3 cellular contexts compared by ENCODE assay signal in the genomic region with DNA sequence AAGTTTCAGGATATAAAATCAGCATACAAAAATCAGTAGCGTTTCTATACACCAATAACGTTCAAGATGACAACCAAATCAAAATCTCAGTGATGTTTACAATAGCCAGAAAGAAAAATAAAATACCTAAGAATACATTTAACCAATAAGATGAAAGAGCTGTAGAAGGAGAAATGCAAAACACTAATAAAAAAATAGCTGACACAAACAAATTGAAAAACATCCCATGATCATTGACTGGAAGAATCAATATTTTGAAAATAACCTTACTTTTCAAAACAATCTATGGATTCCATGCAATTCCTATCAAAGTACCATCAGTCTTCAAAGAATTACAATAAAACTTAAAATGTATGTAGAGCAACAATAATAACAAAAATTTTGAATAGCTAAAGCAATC.
TF ChIP-seq lines count a peak whose summit lies in the region.

No MANE protein-coding gene starts in this region.

TF ChIP-seq in HepG2, 621 proteins besides CTCF, POLR2A, EP300 and RAD21:
- TF ChIP-seq MAFF (IDR thresholded peaks at IDR 0.05; ENCODE audit: low read depth, low read length): peak; percentile 45; the same call in 1 of the 2 replicates
- TF ChIP-seq MAFK (conservative IDR thresholded peaks at IDR 0.05 in 1 of 2, IDR thresholded peaks at IDR 0.05 in 1 of 2; ENCODE audit: low read length in 2 of 2): peak; percentile 31 to 71; a peak in 3 of 4 replicates
- TF ChIP-seq ZNF382 (CRISPR knock-in tag; IDR thresholded peaks at IDR 0.05; ENCODE audit: borderline replicate concordance): no peak

TF ChIP-seq in IMR-90, 13 proteins besides CTCF, POLR2A, EP300 and RAD21:
- TF ChIP-seq MAFK (IDR thresholded peaks at IDR 0.05; ENCODE audit: low read depth, low read length): peak; percentile 64
- no peak for TF ChIP-seq MAZ (IDR thresholded peaks at IDR 0.05; ENCODE audit: borderline replicate concordance, low read depth, low read length)
- TF ChIP-seq MXI1 (IDR thresholded peaks at IDR 0.05; ENCODE audit: borderline replicate concordance, low read depth, low read length): no peak

TF ChIP-seq in K562, 482 proteins besides CTCF, POLR2A, EP300 and RAD21:
- TF ChIP-seq C11orf30 (IDR thresholded peaks at IDR 0.05; ENCODE audit: low read depth): peak; percentile 57; the same call in 1 of the 2 replicates
- peak; percentile 84 for TF ChIP-seq ZNF316 (IDR thresholded peaks at IDR 0.05)
- TF ChIP-seq, protein P1, sequence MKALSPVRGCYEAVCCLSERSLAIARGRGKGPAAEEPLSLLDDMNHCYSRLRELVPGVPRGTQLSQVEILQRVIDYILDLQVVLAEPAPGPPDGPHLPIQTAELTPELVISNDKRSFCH (CRISPR knock-in tag; IDR thresholded peaks at IDR 0.05): no peak
- TF ChIP-seq, protein P1 (tag; IDR thresholded peaks at IDR 0.05): no peak
- no peak for TF ChIP-seq ZC3H8 (IDR thresholded peaks at IDR 0.05)
- TF ChIP-seq, protein P2, sequence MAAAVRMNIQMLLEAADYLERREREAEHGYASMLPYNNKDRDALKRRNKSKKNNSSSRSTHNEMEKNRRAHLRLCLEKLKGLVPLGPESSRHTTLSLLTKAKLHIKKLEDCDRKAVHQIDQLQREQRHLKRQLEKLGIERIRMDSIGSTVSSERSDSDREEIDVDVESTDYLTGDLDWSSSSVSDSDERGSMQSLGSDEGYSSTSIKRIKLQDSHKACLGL (CRISPR knock-in tag; IDR thresholded peaks at IDR 0.05; ENCODE audit: borderline replicate concordance, poor library complexity, severe bottlenecking): no peak
- TF ChIP-seq, protein P3, sequence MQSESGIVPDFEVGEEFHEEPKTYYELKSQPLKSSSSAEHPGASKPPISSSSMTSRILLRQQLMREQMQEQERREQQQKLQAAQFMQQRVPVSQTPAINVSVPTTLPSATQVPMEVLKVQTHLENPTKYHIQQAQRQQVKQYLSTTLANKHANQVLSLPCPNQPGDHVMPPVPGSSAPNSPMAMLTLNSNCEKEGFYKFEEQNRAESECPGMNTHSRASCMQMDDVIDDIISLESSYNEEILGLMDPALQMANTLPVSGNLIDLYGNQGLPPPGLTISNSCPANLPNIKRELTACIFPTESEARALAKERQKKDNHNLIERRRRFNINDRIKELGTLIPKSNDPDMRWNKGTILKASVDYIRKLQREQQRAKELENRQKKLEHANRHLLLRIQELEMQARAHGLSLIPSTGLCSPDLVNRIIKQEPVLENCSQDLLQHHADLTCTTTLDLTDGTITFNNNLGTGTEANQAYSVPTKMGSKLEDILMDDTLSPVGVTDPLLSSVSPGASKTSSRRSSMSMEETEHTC (IDR thresholded peaks at IDR 0.05): no peak
- TF ChIP-seq POLR2AphosphoS2 (IDR thresholded peaks at IDR 0.05; ENCODE audit: low read length): no peak
TF ChIP-seq in K562: peak in this region for 2.
